In the genomic region with DNA sequence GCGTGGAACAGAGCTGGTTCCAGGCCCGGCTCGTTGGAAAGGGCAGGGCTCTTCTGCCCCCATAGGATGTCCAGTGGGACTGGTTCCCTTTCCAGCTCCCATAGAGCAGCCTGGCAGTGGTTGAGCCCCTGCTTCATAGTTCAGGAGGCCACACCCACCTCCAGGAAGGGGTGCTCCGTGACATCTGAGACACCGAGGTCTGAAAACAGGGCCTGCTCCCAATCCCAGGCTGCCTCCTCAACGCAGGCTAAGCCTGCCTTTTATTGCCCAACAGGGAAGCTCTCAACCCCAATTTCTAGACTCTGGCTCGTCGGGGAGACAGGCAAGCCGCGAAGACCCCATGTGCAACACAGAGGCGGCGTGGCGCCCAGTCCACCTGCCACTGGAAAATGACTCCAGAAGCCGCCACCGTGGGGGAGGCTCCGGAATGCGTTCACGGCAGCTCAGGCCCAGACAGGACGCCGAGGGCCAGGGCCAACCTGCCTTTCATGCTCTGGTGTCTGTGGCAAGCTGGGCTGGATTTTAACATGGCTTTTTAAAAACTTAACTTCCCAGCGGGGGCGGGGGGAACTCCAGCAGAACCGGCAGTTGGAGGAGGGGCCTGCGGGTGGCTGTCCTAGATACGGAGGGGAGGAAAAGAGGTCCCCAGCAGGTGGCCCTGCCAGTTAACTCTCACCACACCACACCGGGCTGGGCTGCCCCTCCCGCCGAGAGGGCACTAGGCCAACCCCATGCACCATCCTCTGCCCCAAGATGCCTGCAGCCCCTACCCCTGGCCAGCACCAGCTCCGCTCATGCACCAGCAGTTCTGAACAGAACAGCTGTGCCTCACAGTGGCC, we compare ENCODE assay signal across 9 cellular contexts.
DNase-seq lines count a peak whose midpoint lies in the region; ATAC-seq lines count a peak whose summit lies in the region.
"Had no signal": no experiment of that assay in that cellular context is flagged by ENCODE, and none has a peak within 500 bp of the region (broad histone marks: within the 10 kb centered on the region; RNA-seq: fewer than 3 reads in every experiment).

No MANE protein-coding gene starts in this region.

- H3K36me3 ChIP-seq in BLaER1: peaks cover 54% of the 10 kb centered on the region

- H3K4me2 ChIP-seq in BLaER1: peak overlapping the region; percentile 91

- peak overlapping the region; percentile 93 for H3K27ac ChIP-seq in BLaER1
- peak overlapping the region; percentile 75 for H3K27ac ChIP-seq in layer of hippocampus (ENCODE audit: low read depth, low read length)
- H3K27ac ChIP-seq: VCaP had no signal

- H3K9ac ChIP-seq in BLaER1: peak overlapping the region; percentile 77

- no peaks in the 10 kb centered on the region for H3K9me3 ChIP-seq in BLaER1

- peaks cover 20% of the 10 kb centered on the region; the same call in 1 of the 2 replicates for H4K20me1 ChIP-seq in BLaER1

- peak overlapping the region; percentile 45 for H3K4me3 ChIP-seq in BLaER1

- H3K4me1 ChIP-seq in BLaER1: peaks cover 85% of the 10 kb centered on the region

- no peaks in the 10 kb centered on the region for H3K27me3 ChIP-seq in BLaER1
- H3K27me3 ChIP-seq in layer of hippocampus (ENCODE audit: control insufficient read depth, insufficient read depth, low read length): no peaks in the 10 kb centered on the region

- peak; percentile 84 for DNase-seq in NCI-H510A (lab: John Stamatoyannopoulos, UW)
- DNase-seq in amygdala (lab: John Stamatoyannopoulos, UW): peak in 37 of 56 donors; percentile 8 to 82 (median 50)
- peak; percentile 60 for DNase-seq in stimulated activated CD8-positive, alpha-beta memory T cell treated with anti-CD3 and anti-CD28 coated beads, Interleukin-4, amount 100 ng/mL, for 48 hours
- DNase-seq in SW 1271 (lab: John Stamatoyannopoulos, UW): no peak

- ATAC-seq in GM18502 (IDR thresholded peaks at IDR 0.05; ENCODE audit: poor library complexity, unreplicated experiment) (no peak), HG02571 (IDR thresholded peaks at IDR 0.05; ENCODE audit: unreplicated experiment) (no peak)

Comparison
In these comparisons a context has a peak if more than half of its experiments do, and no peak if none do; other contexts are left out.
1. DNase-seq: peak in NCI-H510A (single experiment), amygdala (37 of 56) and stimulated activated CD8-positive, alpha-beta memory T cell treated with anti-CD3 and anti-CD28 coated beads, Interleukin-4, amount 100 ng/mL, for 48 hours (single experiment); none in SW 1271 (0 of 2).